In the genomic region with DNA sequence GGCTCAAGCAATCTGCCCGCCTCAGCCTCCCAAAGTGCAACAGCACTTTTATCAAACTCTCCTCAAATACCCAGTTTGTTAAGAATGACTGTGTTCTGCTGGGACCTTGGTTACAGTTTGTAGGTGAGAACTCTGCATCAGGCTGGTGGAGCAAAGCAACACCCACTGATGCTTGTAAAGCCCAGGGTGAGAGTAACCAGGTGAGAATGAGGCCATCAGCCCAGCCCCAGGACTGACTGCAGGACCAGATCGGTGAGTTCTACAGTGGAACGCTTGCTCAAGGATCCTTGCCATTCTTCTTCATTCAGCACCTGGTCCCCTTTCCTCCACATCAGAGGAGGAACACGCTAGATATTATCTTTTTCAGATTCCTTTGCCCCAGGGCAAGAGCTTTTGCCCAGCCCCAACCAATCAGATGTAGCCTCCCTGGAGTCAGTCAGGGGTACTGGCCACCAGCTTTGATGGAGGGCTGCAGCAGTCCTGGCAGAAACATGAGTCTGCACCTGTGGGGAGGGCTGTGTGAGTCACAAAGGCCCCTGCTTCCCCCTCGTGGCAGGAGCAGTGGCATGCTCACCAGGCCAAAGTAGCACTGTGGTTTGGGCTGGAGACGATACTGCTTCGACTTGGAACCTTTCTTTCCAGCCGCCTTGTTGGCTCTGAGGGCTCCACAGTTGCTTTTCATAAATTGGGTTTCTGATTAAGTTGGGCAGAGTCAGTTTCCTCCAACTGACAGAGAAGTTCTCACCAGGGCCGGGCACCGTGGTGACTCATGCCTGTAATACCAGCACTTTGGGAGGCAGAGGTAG, we compare ENCODE assay signal across 8 cellular contexts. TPM values are rescaled to one million over a fixed set of nuclear protein-coding genes. Genes with fewer than 3 reads are reported as not detected.
DNase-seq lines count a peak whose midpoint lies in the region; ATAC-seq, FAIRE-seq and TF ChIP-seq lines count a peak whose summit lies in the region.

No MANE protein-coding gene starts in this region.

- peak; percentile 76 to 79 for DNase-seq in A549 (ENCODE audit: low read depth in 1 of 2, low spot score in 1 of 2)
- peak; percentile 70 for DNase-seq in GM12891 (ENCODE audit: insufficient read length, low spot score)
- peak; percentile 84 for DNase-seq in WERI-Rb-1
- DNase-seq in T47D (ENCODE audit: low read depth in 1 of 2, low spot score in 1 of 2), result peak; percentile 67 to 89
- DNase-seq in left lobe of liver (ENCODE audit: low spot score), result peak; percentile 68
- peak; percentile 60 for DNase-seq in stimulated activated CD8-positive, alpha-beta memory T cell treated with anti-CD3 and anti-CD28 coated beads, Interleukin-15, amount 100 ng/mL, for 1 hour (ENCODE audit: low read depth)
- no peak for DNase-seq in cerebellar nuclear complex (lab: John Stamatoyannopoulos, UW)

- WGBS in A549 (ENCODE audit: missing lambda C conversion rate), result 25% methylated on average over 5 of the region's 10 CpGs

- no peak for TF ChIP-seq POLR2A in A549 (IDR thresholded peaks at IDR 0.05; ENCODE audit: low read length)
- no peak for TF ChIP-seq POLR2A in GM12891 (IDR thresholded peaks at IDR 0.05; ENCODE audit: low read depth, low read length)

- POLR2A ChIA-PET in A549 (lab: Yijun Ruan, JAX), result interaction anchor here (0.9 kb wide), 1 partner anchor 61 kb away, joined by 3 read pairs; a partner anchor contains a TSS

- TF ChIP-seq CTCF in A549 (IDR thresholded peaks at IDR 0.05) (peak; percentile 44), LNCAP (IDR thresholded peaks at IDR 0.05) (peak; percentile 30; the same call in 1 of the 2 replicates), WERI-Rb-1 (IDR thresholded peaks at IDR 0.05; ENCODE audit: low read depth, low read length) (peak; percentile 98)

- peaks cover 32% of the 10 kb centered on the region for H3K4me1 ChIP-seq in A549

- peak overlapping the region; percentile 73 for H3K4me2 ChIP-seq in A549

- ATAC-seq in A549 (peak; percentile 74 to 85), left lobe of liver (peak; percentile 78)

- H3K36me3 ChIP-seq in WERI-Rb-1, result no peaks in the 10 kb centered on the region

- H3K9me3 ChIP-seq in A549, result no peaks in the 10 kb centered on the region
- no peaks in the 10 kb centered on the region for H3K9me3 ChIP-seq in WERI-Rb-1 (ENCODE audit: severe bottlenecking)

- CTCF ChIA-PET in A549 (lab: Yijun Ruan, JAX), result interaction anchor here (0.6 to 2.0 kb wide), 13 partner anchors 9 to 107 kb away, joined by 3 to 10 read pairs (median 5); a partner anchor contains a TSS

- peak; percentile 72 to 75 for TF ChIP-seq RAD21 in A549 (conservative IDR thresholded peaks at IDR 0.05 in 1 of 2, IDR thresholded peaks at IDR 0.05 in 1 of 2)

- peak overlapping the region; percentile 57 to 71; a peak in 5 of 6 replicates for H3K27ac ChIP-seq in A549
- no peak overlapping the region for H3K27ac ChIP-seq in WERI-Rb-1

- in situ Hi-C loops in T47D (cut with HindIII; ENCODE audit: low pct_unique_long_range_greater_than_20kb, low sequenced_read_pairs), result no loop called here

- no peak for TF ChIP-seq EP300 in A549 (IDR thresholded peaks at IDR 0.05)

- H3K4me3 ChIP-seq in A549, result no peak overlapping the region
- H3K4me3 ChIP-seq in WERI-Rb-1 (ENCODE audit: low read depth, low read length), result no peak overlapping the region

- H3K27me3 ChIP-seq in WERI-Rb-1 (ENCODE audit: insufficient read depth, low read depth, severe bottlenecking), result no peaks in the 10 kb centered on the region

- no peak for FAIRE-seq in A549 (lab: Jason Lieb, UNC)
- peak; percentile 91 for FAIRE-seq in GM12891 (lab: Jason Lieb, UNC)

TF ChIP-seq in A549, 52 proteins besides CTCF, POLR2A, EP300 and RAD21 (continues in another document):
- TF ChIP-seq, protein P1, sequence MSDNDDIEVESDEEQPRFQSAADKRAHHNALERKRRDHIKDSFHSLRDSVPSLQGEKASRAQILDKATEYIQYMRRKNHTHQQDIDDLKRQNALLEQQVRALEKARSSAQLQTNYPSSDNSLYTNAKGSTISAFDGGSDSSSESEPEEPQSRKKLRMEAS (IDR thresholded peaks at IDR 0.05), result peak; percentile 67
- TF ChIP-seq HOXA7 (CRISPR knock-in tag; IDR thresholded peaks at IDR 0.05) (no peak), ESRRA (IDR thresholded peaks at IDR 0.05; ENCODE audit: borderline replicate concordance, low read length) (no peak), HEYL (CRISPR knock-in tag; IDR thresholded peaks at IDR 0.05) (no peak), CHD4 (IDR thresholded peaks at IDR 0.05; ENCODE audit: borderline replicate concordance) (no peak), ZFP36 (IDR thresholded peaks at IDR 0.05; ENCODE audit: borderline replicate concordance, partially characterized antibody) (no peak), PHF8 (IDR thresholded peaks at IDR 0.05; ENCODE audit: borderline replicate concordance, low read depth) (no peak), SMC3 (IDR thresholded peaks at IDR 0.05) (peak; percentile 68), TP53 (CRISPR knock-in tag; IDR thresholded peaks at IDR 0.05) (no peak), NR3C1 (IDR thresholded peaks at IDR 0.05) (no peak), TFCP2L1 (CRISPR knock-in tag; IDR thresholded peaks at IDR 0.05) (no peak), MYC (IDR thresholded peaks at IDR 0.05; ENCODE audit: borderline replicate concordance, low read length) (no peak), FOSB (CRISPR knock-in tag; IDR thresholded peaks at IDR 0.05) (no peak), POLR2AphosphoS2 (conservative IDR thresholded peaks at IDR 0.05; ENCODE audit: low read length) (no peak)
- TF ChIP-seq, protein P2, sequence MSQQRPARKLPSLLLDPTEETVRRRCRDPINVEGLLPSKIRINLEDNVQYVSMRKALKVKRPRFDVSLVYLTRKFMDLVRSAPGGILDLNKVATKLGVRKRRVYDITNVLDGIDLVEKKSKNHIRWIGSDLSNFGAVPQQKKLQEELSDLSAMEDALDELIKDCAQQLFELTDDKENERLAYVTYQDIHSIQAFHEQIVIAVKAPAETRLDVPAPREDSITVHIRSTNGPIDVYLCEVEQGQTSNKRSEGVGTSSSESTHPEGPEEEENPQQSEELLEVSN (IDR thresholded peaks at IDR 0.05; ENCODE audit: borderline replicate concordance, low read depth), result no peak

TF ChIP-seq in GM12891, 5 proteins besides CTCF, POLR2A, EP300 and RAD21:
- TF ChIP-seq POLR2AphosphoS5 (IDR thresholded peaks at IDR 0.05; ENCODE audit: low read depth, low read length) (no peak), TAF1 (IDR thresholded peaks at IDR 0.05; ENCODE audit: low read depth, low read length) (no peak), POU2F2 (IDR thresholded peaks at IDR 0.05; ENCODE audit: low read depth, low read length) (no peak)

RNA-seq across cellular contexts. Expression of a gene that starts 3.5 kb away (rescaled TPM):
- polyA plus RNA-seq in A549 (2011; rRNA removed) (94.3 and 104 TPM in 2 replicates), A549 (2017; fragmentation: RNase III; extraction: RNeasy Plus Mini Kit Qiagen cat#74134 plus additional on column Dnase treatment) (86.8 to 90.1 TPM (median 87.5 TPM) in 3 replicates)
- polyA plus RNA-seq in A549 (2012; cell fraction: cytosol; rRNA removed), result 150 and 186 TPM in 2 replicates
- polyA plus RNA-seq in A549 (2012; cell fraction: nucleus; rRNA removed), result 107 and 157 TPM in 2 replicates
- polyA minus RNA-seq in A549 (2011; rRNA and poly(A)+ RNA removed), result 97.4 and 118 TPM in 2 replicates
- polyA plus RNA-seq in GM12891 (2012; ENCODE audit: low read depth, missing spikeins), result 67.2 TPM
- 97.9 TPM for total RNA-seq in left lobe of liver

RNA-seq across cellular contexts. Expression of a gene that starts 49.1 kb away (rescaled TPM):
- polyA plus RNA-seq in A549 (2011; rRNA removed) (8.4 and 15.0 TPM in 2 replicates), A549 (2017; fragmentation: RNase III; extraction: RNeasy Plus Mini Kit Qiagen cat#74134 plus additional on column Dnase treatment) (19.6 to 21.1 TPM (median 20.9 TPM) in 3 replicates)
- polyA plus RNA-seq in A549 (2012; cell fraction: cytosol; rRNA removed), result 7.0 and 8.9 TPM in 2 replicates
- 57.5 and 76.0 TPM in 2 replicates for polyA plus RNA-seq in A549 (2012; cell fraction: nucleus; rRNA removed)
- polyA minus RNA-seq in A549 (2011; rRNA and poly(A)+ RNA removed), result 9.4 and 15.1 TPM in 2 replicates
- 37.5 TPM for polyA plus RNA-seq in GM12891 (2012; ENCODE audit: low read depth, missing spikeins)
- 1.3 TPM for total RNA-seq in left lobe of liver

RNA-seq across cellular contexts. Expression of a gene that starts 56.1 kb away (rescaled TPM):
- polyA plus RNA-seq in A549 (2011; rRNA removed) (4.0 and 7.2 TPM in 2 replicates), A549 (2017; fragmentation: RNase III; extraction: RNeasy Plus Mini Kit Qiagen cat#74134 plus additional on column Dnase treatment) (14.1 to 15.9 TPM (median 15.6 TPM) in 3 replicates)
- polyA plus RNA-seq in A549 (2012; cell fraction: cytosol; rRNA removed), result 5.5 and 7.5 TPM in 2 replicates
- polyA plus RNA-seq in A549 (2012; cell fraction: nucleus; rRNA removed), result 78.7 and 80.5 TPM in 2 replicates
- polyA minus RNA-seq in A549 (2011; rRNA and poly(A)+ RNA removed), result 2.9 and 4.6 TPM in 2 replicates
- 0.15 TPM for polyA plus RNA-seq in GM12891 (2012; ENCODE audit: low read depth, missing spikeins)
- not detected for total RNA-seq in left lobe of liver

Comparison
In these comparisons a context has a peak if more than half of its experiments do, and no peak if none do; other contexts are left out.
1. DNase-seq: peak in A549 (2 of 2), GM12891 (single experiment), WERI-Rb-1 (single experiment), T47D (2 of 2), left lobe of liver (single experiment) and stimulated activated CD8-positive, alpha-beta memory T cell treated with anti-CD3 and anti-CD28 coated beads, Interleukin-15, amount 100 ng/mL, for 1 hour (single experiment); none in cerebellar nuclear complex (0 of 2).
2. CTCF ChIP-seq: peak in every context shown above with its lines; median percentile 98 in WERI-Rb-1; 44 in A549; 30 in LNCAP.